ENCODE assay signal across 28 cellular contexts in genomic region chr15:51926808-51927207, GRCh38.
"Had no signal": no experiment of that assay in that cellular context is flagged by ENCODE, and none has a peak within 500 bp of the region (broad histone marks: within the 10 kb centered on the region; RNA-seq: fewer than 3 reads in every experiment).

No MANE protein-coding gene starts in this region.

- H3K4me2 ChIP-seq: hepatocyte, neural progenitor cell had no signal

- H3K79me2 ChIP-seq: hepatocyte, parathyroid adenoma had no signal

- DNase-seq: effector CD8-positive, alpha-beta T cell; endodermal cell; foreskin fibroblast; gastrocnemius medialis; heart left ventricle; kidney; left lung; mesendoderm; midbrain; naive thymus-derived CD4-positive, alpha-beta T cell; sigmoid colon; stimulated activated CD4-positive, alpha-beta T cell treated with anti-CD3 and anti-CD28 coated beads, Interleukin-2, amount 100 ng/mL, for 24 hours; stimulated activated CD4-positive, alpha-beta T cell treated with anti-CD3 and anti-CD28 coated beads, Interleukin-4, amount 100 ng/mL, for 24 hours; stimulated activated naive CD8-positive, alpha-beta T cell treated with anti-CD3 and anti-CD28 coated beads, Interleukin-15, Interleukin-2, amounts not matched to agents 100 U/mL and 50 U/mL, for 24 hours; substantia nigra; testis; tibial artery had no signal

- H3K4me1 ChIP-seq: left lung, parathyroid adenoma, prostate gland, right atrium auricular region, sigmoid colon, testis, tibial artery had no signal

- H3K27me3 Mint-ChIP-seq: dendritic cell treated with granulocyte-macrophage colony-stimulating factor and Interleukin-4, amounts not matched to agents 40 ng/mL and 50 ng/mL, for 4 days; naive thymus-derived CD4-positive, alpha-beta T cell; stimulated activated memory B cell treated with anti-CD40 and anti-IgM and Interleukin-4, amounts not matched to agents 10 μg/mL and 1 μg/mL and 100 μg/mL, for 72 hours; type B pancreatic cell had no signal

- H3K27ac Mint-ChIP-seq: dendritic cell treated with granulocyte-macrophage colony-stimulating factor and Interleukin-4, amounts not matched to agents 40 ng/mL and 50 ng/mL, for 4 days; endodermal cell; nephron; neural progenitor cell; stimulated activated memory B cell treated with anti-CD40 and anti-IgM and Interleukin-4, amounts not matched to agents 10 μg/mL and 1 μg/mL and 100 μg/mL, for 72 hours; type B pancreatic cell had no signal

- H3K27me3 ChIP-seq: gastrocnemius medialis, heart left ventricle, hepatocyte, left lung, neural progenitor cell, right atrium auricular region, sigmoid colon, testis, tibial artery had no signal

- H3K9ac ChIP-seq: neural progenitor cell, parathyroid adenoma had no signal

- H3K4me1 Mint-ChIP-seq: endodermal cell; nephron; stimulated activated memory B cell treated with anti-CD40 and anti-IgM and Interleukin-4, amounts not matched to agents 10 μg/mL and 1 μg/mL and 100 μg/mL, for 72 hours had no signal

- H3K9me3 ChIP-seq: gastrocnemius medialis, heart left ventricle, left lung, prostate gland, right atrium auricular region, sigmoid colon, testis, tibial artery had no signal

- H2AFZ ChIP-seq: hepatocyte, neural progenitor cell, parathyroid adenoma had no signal

- H3K9me3 Mint-ChIP-seq: dendritic cell treated with granulocyte-macrophage colony-stimulating factor and Interleukin-4, amounts not matched to agents 40 ng/mL and 50 ng/mL, for 4 days; endodermal cell; naive thymus-derived CD4-positive, alpha-beta T cell; nephron; neural progenitor cell; stimulated activated memory B cell treated with anti-CD40 and anti-IgM and Interleukin-4, amounts not matched to agents 10 μg/mL and 1 μg/mL and 100 μg/mL, for 72 hours; type B pancreatic cell had no signal

- ATAC-seq: esophagus mucosa; gastrocnemius medialis; heart left ventricle; naive thymus-derived CD4-positive, alpha-beta T cell; stimulated activated memory B cell treated with anti-CD40 and anti-IgM and Interleukin-4, amounts not matched to agents 10 μg/mL and 1 μg/mL and 100 μg/mL, for 72 hours; stimulated activated naive CD8-positive, alpha-beta T cell treated with anti-CD3 and anti-CD28 coated beads, Interleukin-15, Interleukin-2, amounts not matched to agents 100 U/mL and 50 U/mL, for 24 hours had no signal

- H3K4me3 ChIP-seq: gastrocnemius medialis, heart left ventricle, hepatocyte, left lung, neural progenitor cell, prostate gland, right atrium auricular region, sigmoid colon, testis, tibial artery had no signal

- H3K27ac ChIP-seq: epithelial cell of prostate, gastrocnemius medialis, heart left ventricle, hepatocyte, left lung, neural progenitor cell, parathyroid adenoma, prostate gland, right atrium auricular region, sigmoid colon, testis, tibial artery had no signal

- H3K4me3 Mint-ChIP-seq: dendritic cell treated with granulocyte-macrophage colony-stimulating factor and Interleukin-4, amounts not matched to agents 40 ng/mL and 50 ng/mL, for 4 days; endodermal cell; naive thymus-derived CD4-positive, alpha-beta T cell; nephron; neural progenitor cell; stimulated activated memory B cell treated with anti-CD40 and anti-IgM and Interleukin-4, amounts not matched to agents 10 μg/mL and 1 μg/mL and 100 μg/mL, for 72 hours; type B pancreatic cell had no signal

- H3K36me3 ChIP-seq: neural progenitor cell, prostate gland had no signal
